ENCODE assay signal across 16 cellular contexts in genomic region chr16:10240854-10241613, GRCh38. TPM values are rescaled to one million over a fixed set of nuclear protein-coding genes. Genes with fewer than 3 reads are reported as not detected.
"Had no signal": no experiment of that assay in that cellular context is flagged by ENCODE, and none has a peak within 500 bp of the region (broad histone marks: within the 10 kb centered on the region; RNA-seq: fewer than 3 reads in every experiment).

No MANE protein-coding gene starts in this region.

- H3K36me3 Mint-ChIP-seq: immature natural killer cell had no signal

- H3K4me1 ChIP-seq: pancreas, vagina had no signal

- H3K27ac ChIP-seq: pancreas, tibial artery, vagina had no signal

- DNase-seq: activated CD4-positive, alpha-beta T cell treated with anti-CD3 and anti-CD28 coated beads, Interleukin-2, amount 10 ng/mL, durations not matched to agents 7 days and 5 days; activated CD8-positive, alpha-beta memory T cell treated with anti-CD3 and anti-CD28 coated beads for 24 hours; aorta; effector memory CD4-positive, alpha-beta T cell; foreskin fibroblast; head of caudate nucleus; immature natural killer cell; left colon; pancreas; stimulated activated naive CD4-positive, alpha-beta T cell; tibial artery had no signal

- H3K36me3 ChIP-seq: pancreas, tibial artery, vagina had no signal

- H3K4me3 ChIP-seq: lung, pancreas, tibial artery, vagina had no signal

- ATAC-seq: left colon, pancreas had no signal

- H3K9me3 ChIP-seq: pancreas, tibial artery, vagina had no signal

- H3K27me3 ChIP-seq: pancreas, vagina had no signal

- H3K27ac Mint-ChIP-seq: activated CD4-positive, alpha-beta T cell treated with anti-CD3 and anti-CD28 coated beads, Interleukin-2, amount 10 ng/mL, durations not matched to agents 7 days and 5 days; dendritic cell treated with granulocyte-macrophage colony-stimulating factor and Interleukin-4, amounts not matched to agents 40 ng/mL and 50 ng/mL, for 4 days; immature natural killer cell had no signal

- H3K9me3 Mint-ChIP-seq: activated CD4-positive, alpha-beta T cell treated with anti-CD3 and anti-CD28 coated beads, Interleukin-2, amount 10 ng/mL, durations not matched to agents 7 days and 5 days; dendritic cell treated with granulocyte-macrophage colony-stimulating factor and Interleukin-4, amounts not matched to agents 40 ng/mL and 50 ng/mL, for 4 days; immature natural killer cell had no signal

- H3K4me3 Mint-ChIP-seq: activated CD4-positive, alpha-beta T cell treated with anti-CD3 and anti-CD28 coated beads, Interleukin-2, amount 10 ng/mL, durations not matched to agents 7 days and 5 days; dendritic cell treated with granulocyte-macrophage colony-stimulating factor and Interleukin-4, amounts not matched to agents 40 ng/mL and 50 ng/mL, for 4 days; immature natural killer cell had no signal

- H3K27me3 Mint-ChIP-seq: activated CD4-positive, alpha-beta T cell treated with anti-CD3 and anti-CD28 coated beads, Interleukin-2, amount 10 ng/mL, durations not matched to agents 7 days and 5 days; dendritic cell treated with granulocyte-macrophage colony-stimulating factor and Interleukin-4, amounts not matched to agents 40 ng/mL and 50 ng/mL, for 4 days had no signal

- H3K4me1 Mint-ChIP-seq: activated CD4-positive, alpha-beta T cell treated with anti-CD3 and anti-CD28 coated beads, Interleukin-2, amount 10 ng/mL, durations not matched to agents 7 days and 5 days; immature natural killer cell had no signal

- FAIRE-seq: bronchial epithelial cell, pancreas had no signal

RNA-seq across cellular contexts. Expression of gene GRIN2A, which starts 58.8 kb away (rescaled TPM):
- total RNA-seq: activated CD4-positive, alpha-beta T cell treated with anti-CD3 and anti-CD28 coated beads, Interleukin-2, amount 10 ng/mL, durations not matched to agents 7 days and 5 days; bronchial epithelial cell; T-helper 2 cell treated with Interferon-gamma antibody and Interleukin-4, amounts not matched to agents 100 ng/mL and 5 ng/mL, for 36 hours had no signal
- polyA plus RNA-seq: immature natural killer cell had no signal
